In the genomic region with DNA sequence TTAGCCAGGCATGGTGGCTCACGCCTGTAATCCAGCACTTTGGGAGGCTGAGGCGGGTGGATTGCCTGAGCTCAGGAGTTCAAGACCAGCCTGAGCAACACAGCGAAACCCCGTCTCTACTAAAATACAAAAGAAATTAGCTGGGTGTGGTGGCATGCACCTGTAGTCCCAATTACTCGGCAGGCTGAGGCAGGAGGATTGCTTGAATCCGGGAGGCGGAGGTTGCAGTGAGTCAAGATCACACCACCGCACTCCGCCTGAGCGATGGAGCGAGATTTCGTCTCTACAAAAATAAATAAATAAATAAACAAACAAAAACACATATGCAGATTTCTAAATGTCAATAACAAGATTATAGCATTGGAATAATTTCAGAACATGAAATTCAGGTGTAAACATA, we compare ENCODE assay signal across 14 cellular contexts. TPM values are rescaled to one million over a fixed set of nuclear protein-coding genes. Genes with fewer than 3 reads are reported as not detected.
"Had no signal": no experiment of that assay in that cellular context is flagged by ENCODE, and none has a peak within 500 bp of the region (broad histone marks: within the 10 kb centered on the region; RNA-seq: fewer than 3 reads in every experiment).

No MANE protein-coding gene starts in this region.

RNA-seq across cellular contexts. Expression of a gene that starts 58.6 kb away (rescaled TPM):
- total RNA-seq: activated naive CD4-positive, alpha-beta T cell treated with anti-CD3 and anti-CD28 coated beads for 36 hours; activated naive CD4-positive, alpha-beta T cell treated with anti-CD3 and anti-CD28 coated beads, Interleukin-2, amount 50 U/mL, for 72 hours; activated naive CD8-positive, alpha-beta T cell treated with anti-CD3 and anti-CD28 coated beads for 36 hours; activated naive CD8-positive, alpha-beta T cell treated with anti-CD3 and anti-CD28 coated beads, Interleukin-2, amount 10 ng/mL, durations not matched to agents 7 days and 5 days; activated T-cell treated with anti-CD3 and anti-CD28 coated beads, Interleukin-2, amount 50 U/mL, for 4 hours; activated T-helper 1 cell treated with anti-CD3 and anti-CD28 coated beads, Interleukin-12 subunit alpha, Interleukin-12 subunit beta, Interleukin-2, Interleukin-4 antibody, amounts not matched to agents 30 ng/mL and 10 ng/mL and 1 ng/mL, durations not matched to agents 14 hours and 24 hours and 36 hours; activated T-helper 17 cell treated with anti-CD3 and anti-CD28 coated beads, Interleukin-2, amount 50 U/mL, for 72 hours; activated T-helper 2 cell treated with anti-CD3 and anti-CD28 coated beads, Interferon-gamma antibody, Interleukin-2, Interleukin-4, amounts not matched to agents 10 μg/mL and 5 μg/mL and 100 μg/mL, durations not matched to agents 14 hours and 24 hours and 36 hours; aorta; ascending aorta; bronchial epithelial cell; cardiac muscle cell; cardiac septum; chondrocyte had no signal
- polyA plus RNA-seq: aorta, cardiac muscle cell had no signal
